In the genomic region with DNA sequence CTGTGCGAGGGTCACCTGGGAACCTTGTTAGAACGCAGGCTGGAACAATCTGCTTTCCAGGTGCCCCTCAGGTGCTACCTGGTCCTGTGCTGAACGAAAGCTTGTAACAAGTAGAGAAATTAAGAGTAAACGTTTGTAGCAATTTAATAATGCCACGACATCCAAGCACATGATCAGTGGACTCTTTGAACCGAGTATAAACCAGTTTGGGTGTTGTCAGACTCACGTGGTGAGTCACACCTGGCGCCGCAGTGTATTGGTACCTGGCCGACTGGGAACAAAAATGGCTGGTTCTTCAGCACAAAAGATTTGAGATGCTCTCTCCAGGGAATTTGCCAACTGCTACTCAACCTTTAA, we compare ENCODE assay signal across 10 cellular contexts. TPM values are rescaled to one million over a fixed set of nuclear protein-coding genes. Genes with fewer than 3 reads are reported as not detected.
DNase-seq lines count a peak whose midpoint lies in the region; ATAC-seq and TF ChIP-seq lines count a peak whose summit lies in the region.
"Had no signal": no experiment of that assay in that cellular context is flagged by ENCODE, and none has a peak within 500 bp of the region (broad histone marks: within the 10 kb centered on the region; RNA-seq: fewer than 3 reads in every experiment).

No MANE protein-coding gene starts in this region.

- peaks cover 14 to 26% of the 10 kb centered on the region in 2 experiments; a peak in 3 of 4 replicates for H3K4me1 ChIP-seq in SK-N-SH (ENCODE audit: control insufficient read depth in 1 of 2, insufficient read depth in 2 of 2, low read depth in 1 of 2, low read length in 1 of 2)
- H3K4me1 ChIP-seq in iPS-15b (ENCODE audit: control insufficient read depth, insufficient read depth, low read length): peaks cover 3% of the 10 kb centered on the region
- peaks cover 36% of the 10 kb centered on the region for H3K4me1 ChIP-seq in smooth muscle cell (ENCODE audit: low read depth)

- H3K27me3 ChIP-seq in SK-N-SH (ENCODE audit: insufficient read depth): no peaks in the 10 kb centered on the region
- peaks cover 41% of the 10 kb centered on the region for H3K27me3 ChIP-seq in iPS-15b (ENCODE audit: control insufficient read depth, insufficient read depth, low read length)
- H3K27me3 ChIP-seq in smooth muscle cell (ENCODE audit: low read depth): no peaks in the 10 kb centered on the region

- peak overlapping the region; percentile 79 for H3K4me2 ChIP-seq in SK-N-SH
- H3K4me2 ChIP-seq in smooth muscle cell: peak overlapping the region; percentile 81
- H3K4me2 ChIP-seq: BLaER1 treated with 17β-estradiol and CSF1 and Interleukin-3, amounts not matched to agents 10 nM and 100 nM had no signal

- no peak for TF ChIP-seq CTCF in SK-N-SH (IDR thresholded peaks at IDR 0.05)
- TF ChIP-seq CTCF in smooth muscle cell (IDR thresholded peaks at IDR 0.05; ENCODE audit: borderline replicate concordance, insufficient read depth, poor library complexity, severe bottlenecking): no peak

- H3F3A ChIP-seq in SK-N-SH (replicated peaks; ENCODE audit: insufficient read depth) (peaks cover 24% of the 10 kb centered on the region), smooth muscle cell (ENCODE audit: low read depth) (peaks cover 13% of the 10 kb centered on the region)

- DNase-seq in SK-N-SH: no peak
- peak; percentile 89 for DNase-seq in SW480 (ENCODE audit: low spot score)
- DNase-seq in smooth muscle cell (lab: John Stamatoyannopoulos, UW; ENCODE audit: unreplicated experiment): no peak
- no peak for DNase-seq in NCI-H1105 treated with DMSO at 0.1 percent for 48 hours (lab: John Stamatoyannopoulos, UW)

- H2AFZ ChIP-seq in SK-N-SH (ENCODE audit: low read depth) (peak overlapping the region; percentile 79), smooth muscle cell (ENCODE audit: low read depth) (peak overlapping the region; percentile 45)

- H3K79me2 ChIP-seq in SK-N-SH (ENCODE audit: insufficient read depth) (peaks cover 40% of the 10 kb centered on the region), smooth muscle cell (ENCODE audit: low read depth) (peaks cover 40% of the 10 kb centered on the region)

- H3K4me3 ChIP-seq in SK-N-SH (ENCODE audit: low read depth in 2 of 2, low read length in 1 of 2): peak overlapping the region; percentile 80 to 85
- peak overlapping the region; percentile 78 for H3K4me3 ChIP-seq in iPS-15b (ENCODE audit: low read depth, low read length)
- peak overlapping the region; percentile 98 for H3K4me3 ChIP-seq in smooth muscle cell
- H3K4me3 ChIP-seq: BLaER1 treated with 17β-estradiol and CSF1 and Interleukin-3, amounts not matched to agents 10 nM and 100 nM had no signal

- H3K9me2 ChIP-seq in SK-N-SH: no peaks in the 10 kb centered on the region

- H3K9ac ChIP-seq in SK-N-SH (peak overlapping the region; percentile 97), iPS-15b (ENCODE audit: low read depth, low read length) (peak overlapping the region; percentile 58), smooth muscle cell (ENCODE audit: low read depth) (peak overlapping the region; percentile 28)
- H3K9ac ChIP-seq: BLaER1 treated with 17β-estradiol and CSF1 and Interleukin-3, amounts not matched to agents 10 nM and 100 nM had no signal

- CTCF ChIA-PET in SK-N-SH (lab: Yijun Ruan, JAX): interaction anchor here (0.8 to 2.0 kb wide), 5 partner anchors 143 to 253 kb away, joined by 3 to 6 read pairs (median 3); no protein-coding TSS in a partner anchor

- H3K27ac ChIP-seq in SK-N-SH (ENCODE audit: low read depth in 2 of 2, low read length in 1 of 2) (peak overlapping the region in 1 of 2 experiments; percentile 44; a peak in 1 of 4 replicates), smooth muscle cell (ENCODE audit: low read depth) (peak overlapping the region; percentile 56)
- H3K27ac ChIP-seq: BLaER1 treated with 17β-estradiol and CSF1 and Interleukin-3, amounts not matched to agents 10 nM and 100 nM had no signal

- ATAC-seq in SK-N-SH treated with all-trans-retinoic acid at 6 μM for 48 hours (no peak), HG03354 (IDR thresholded peaks at IDR 0.05; ENCODE audit: poor library complexity, severe bottlenecking, unreplicated experiment) (no peak), GM18861 (IDR thresholded peaks at IDR 0.05; ENCODE audit: unreplicated experiment) (no peak)

- TF ChIP-seq RAD21 in SK-N-SH (IDR thresholded peaks at IDR 0.05; ENCODE audit: low read length): no peak

- POLR2A ChIA-PET in SK-N-SH (lab: Yijun Ruan, JAX): no interaction called here

- TF ChIP-seq EP300 in SK-N-SH (IDR thresholded peaks at IDR 0.05; ENCODE audit: borderline replicate concordance in 1 of 2, low read depth in 1 of 2, low read length in 1 of 2): no peak

- H4K20me1 ChIP-seq in SK-N-SH (ENCODE audit: insufficient read depth) (peaks cover 27% of the 10 kb centered on the region), smooth muscle cell (ENCODE audit: low read depth) (peaks cover 40% of the 10 kb centered on the region)
- H4K20me1 ChIP-seq: BLaER1 treated with 17β-estradiol and CSF1 and Interleukin-3, amounts not matched to agents 10 nM and 100 nM had no signal

- H3K36me3 ChIP-seq in SK-N-SH (replicated peaks in 1 of 2; ENCODE audit: control insufficient read depth in 1 of 2, insufficient read depth in 2 of 2, low read length in 1 of 2) (no peaks in the 10 kb centered on the region), iPS-15b (ENCODE audit: control insufficient read depth, insufficient read depth, low read length) (no peaks in the 10 kb centered on the region), smooth muscle cell (ENCODE audit: low read depth) (no peaks in the 10 kb centered on the region)
- H3K36me3 ChIP-seq: BLaER1 treated with 17β-estradiol and CSF1 and Interleukin-3, amounts not matched to agents 10 nM and 100 nM had no signal

- WGBS in SK-N-SH (ENCODE audit: low lambda C conversion rate): 32% methylated on average over 10 of the region's 10 CpGs
- 31% methylated on average over 10 of the region's 10 CpGs for WGBS in smooth muscle cell (ENCODE audit: low lambda C conversion rate)

- no peaks in the 10 kb centered on the region for H3K9me3 ChIP-seq in SK-N-SH
- H3K9me3 ChIP-seq in iPS-15b (ENCODE audit: control insufficient read depth, insufficient read depth, low read length): no peaks in the 10 kb centered on the region
- no peaks in the 10 kb centered on the region for H3K9me3 ChIP-seq in smooth muscle cell (replicated peaks; ENCODE audit: low read depth)

TF ChIP-seq in SK-N-SH, 30 proteins besides CTCF, POLR2A, EP300 and RAD21:
- TF ChIP-seq, protein P1, sequence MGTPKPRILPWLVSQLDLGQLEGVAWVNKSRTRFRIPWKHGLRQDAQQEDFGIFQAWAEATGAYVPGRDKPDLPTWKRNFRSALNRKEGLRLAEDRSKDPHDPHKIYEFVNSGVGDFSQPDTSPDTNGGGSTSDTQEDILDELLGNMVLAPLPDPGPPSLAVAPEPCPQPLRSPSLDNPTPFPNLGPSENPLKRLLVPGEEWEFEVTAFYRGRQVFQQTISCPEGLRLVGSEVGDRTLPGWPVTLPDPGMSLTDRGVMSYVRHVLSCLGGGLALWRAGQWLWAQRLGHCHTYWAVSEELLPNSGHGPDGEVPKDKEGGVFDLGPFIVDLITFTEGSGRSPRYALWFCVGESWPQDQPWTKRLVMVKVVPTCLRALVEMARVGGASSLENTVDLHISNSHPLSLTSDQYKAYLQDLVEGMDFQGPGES (IDR thresholded peaks at IDR 0.05; ENCODE audit: low read depth, low read length): no peak
- TF ChIP-seq, protein P2, sequence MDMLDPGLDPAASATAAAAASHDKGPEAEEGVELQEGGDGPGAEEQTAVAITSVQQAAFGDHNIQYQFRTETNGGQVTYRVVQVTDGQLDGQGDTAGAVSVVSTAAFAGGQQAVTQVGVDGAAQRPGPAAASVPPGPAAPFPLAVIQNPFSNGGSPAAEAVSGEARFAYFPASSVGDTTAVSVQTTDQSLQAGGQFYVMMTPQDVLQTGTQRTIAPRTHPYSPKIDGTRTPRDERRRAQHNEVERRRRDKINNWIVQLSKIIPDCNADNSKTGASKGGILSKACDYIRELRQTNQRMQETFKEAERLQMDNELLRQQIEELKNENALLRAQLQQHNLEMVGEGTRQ (IDR thresholded peaks at IDR 0.05; ENCODE audit: borderline replicate concordance, low read depth, low read length): no peak
- TF ChIP-seq MXI1 (IDR thresholded peaks at IDR 0.05; ENCODE audit: low read depth, low read length) (no peak), GATA2 (CRISPR knock-in tag; IDR thresholded peaks at IDR 0.05) (no peak)

TF ChIP-seq in SK-N-SH treated with all-trans-retinoic acid at 6 μM for 48 hours, 23 proteins besides CTCF, POLR2A, EP300 and RAD21:
- no peak for TF ChIP-seq RARB (CRISPR knock-in tag; IDR thresholded peaks at IDR 0.05)

RNA-seq across cellular contexts. Expression of a gene that starts 0.9 kb away (rescaled TPM):
- polyA plus RNA-seq in SK-N-SH (2012; rRNA removed) (8.1 and 8.7 TPM in 2 replicates), smooth muscle cell (96.8 and 97.6 TPM in 2 replicates)
- polyA plus RNA-seq in SK-N-SH (2012; cell fraction: cytosol; rRNA removed): 7.3 and 8.5 TPM in 2 replicates
- 14.9 and 23.4 TPM in 2 replicates for polyA plus RNA-seq in SK-N-SH (2012; cell fraction: nucleus; rRNA removed)
- 69.5 and 76.4 TPM in 2 replicates for total RNA-seq in smooth muscle cell
- total RNA-seq: T-helper 1 cell treated with Interleukin-12 subunit alpha and Interleukin-12 subunit beta and Interleukin-4 antibody, amounts not matched to agents 30 ng/mL and 1 ng/mL, for 36 hours had no signal

Comparison
In these comparisons a context has a peak if more than half of its experiments do, and no peak if none do; other contexts are left out.
1. H3K9ac ChIP-seq: peak in every context shown above with its lines; median percentile 97 in SK-N-SH; 58 in iPS-15b; 28 in smooth muscle cell.